ENCODE assay signal across 1 cellular context in the genomic region with DNA sequence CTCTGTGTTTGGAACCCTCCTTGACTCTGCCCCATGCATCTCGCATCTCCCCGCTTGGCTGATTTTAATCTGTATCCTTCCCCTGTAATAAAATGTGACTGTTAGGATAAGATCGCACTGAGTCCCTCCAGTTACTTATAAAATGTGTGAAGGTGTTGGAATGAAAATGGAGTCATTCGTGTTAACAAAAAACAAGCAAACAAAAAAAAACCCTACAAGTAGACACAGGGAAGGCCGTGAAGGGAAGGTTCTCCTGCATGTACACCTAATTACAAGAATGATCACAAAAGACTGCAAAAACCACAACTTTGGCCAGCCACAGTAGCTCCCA.
TF ChIP-seq lines count a peak whose summit lies in the region.

No MANE protein-coding gene starts in this region.

TF ChIP-seq in GM23338, 12 proteins besides CTCF, POLR2A, EP300 and RAD21 (continued from another document):
- TF ChIP-seq, protein P1, sequence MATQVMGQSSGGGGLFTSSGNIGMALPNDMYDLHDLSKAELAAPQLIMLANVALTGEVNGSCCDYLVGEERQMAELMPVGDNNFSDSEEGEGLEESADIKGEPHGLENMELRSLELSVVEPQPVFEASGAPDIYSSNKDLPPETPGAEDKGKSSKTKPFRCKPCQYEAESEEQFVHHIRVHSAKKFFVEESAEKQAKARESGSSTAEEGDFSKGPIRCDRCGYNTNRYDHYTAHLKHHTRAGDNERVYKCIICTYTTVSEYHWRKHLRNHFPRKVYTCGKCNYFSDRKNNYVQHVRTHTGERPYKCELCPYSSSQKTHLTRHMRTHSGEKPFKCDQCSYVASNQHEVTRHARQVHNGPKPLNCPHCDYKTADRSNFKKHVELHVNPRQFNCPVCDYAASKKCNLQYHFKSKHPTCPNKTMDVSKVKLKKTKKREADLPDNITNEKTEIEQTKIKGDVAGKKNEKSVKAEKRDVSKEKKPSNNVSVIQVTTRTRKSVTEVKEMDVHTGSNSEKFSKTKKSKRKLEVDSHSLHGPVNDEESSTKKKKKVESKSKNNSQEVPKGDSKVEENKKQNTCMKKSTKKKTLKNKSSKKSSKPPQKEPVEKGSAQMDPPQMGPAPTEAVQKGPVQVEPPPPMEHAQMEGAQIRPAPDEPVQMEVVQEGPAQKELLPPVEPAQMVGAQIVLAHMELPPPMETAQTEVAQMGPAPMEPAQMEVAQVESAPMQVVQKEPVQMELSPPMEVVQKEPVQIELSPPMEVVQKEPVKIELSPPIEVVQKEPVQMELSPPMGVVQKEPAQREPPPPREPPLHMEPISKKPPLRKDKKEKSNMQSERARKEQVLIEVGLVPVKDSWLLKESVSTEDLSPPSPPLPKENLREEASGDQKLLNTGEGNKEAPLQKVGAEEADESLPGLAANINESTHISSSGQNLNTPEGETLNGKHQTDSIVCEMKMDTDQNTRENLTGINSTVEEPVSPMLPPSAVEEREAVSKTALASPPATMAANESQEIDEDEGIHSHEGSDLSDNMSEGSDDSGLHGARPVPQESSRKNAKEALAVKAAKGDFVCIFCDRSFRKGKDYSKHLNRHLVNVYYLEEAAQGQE (IDR thresholded peaks at IDR 0.05; ENCODE audit: unreplicated experiment), result no peak
- TF ChIP-seq ZNF462 (CRISPR knock-in tag; IDR thresholded peaks at IDR 0.05) (no peak), ETS1 (IDR thresholded peaks at IDR 0.05) (no peak), NANOG (IDR thresholded peaks at IDR 0.05; ENCODE audit: borderline replicate concordance) (no peak), JUNB (IDR thresholded peaks at IDR 0.05; ENCODE audit: unreplicated experiment) (no peak), EZH2phosphoT487 (IDR thresholded peaks at IDR 0.05; ENCODE audit: unreplicated experiment) (no peak), CREB1 (CRISPR knock-in tag; IDR thresholded peaks at IDR 0.05; ENCODE audit: low read depth) (no peak)
